Comparison of ENCODE assay signal across 1 cellular context in the genomic region with DNA sequence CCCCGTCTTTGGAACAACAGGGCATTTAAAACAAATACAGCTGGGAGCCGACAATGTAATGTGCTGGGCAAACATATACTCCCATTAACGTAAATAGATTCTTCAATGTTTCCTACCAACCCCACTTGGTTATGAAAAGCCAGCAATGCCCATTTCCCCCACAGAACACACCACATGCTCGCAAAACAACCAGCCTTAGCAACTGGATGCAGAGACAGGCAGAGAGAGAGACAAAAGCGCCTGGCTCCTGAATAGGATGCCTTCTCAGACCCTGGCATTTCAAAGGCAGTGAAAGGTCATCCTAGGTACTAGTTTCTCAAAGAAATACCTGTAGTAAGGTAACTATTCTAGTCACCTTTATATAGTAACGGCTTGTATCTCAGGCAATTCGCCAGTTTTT.
TF ChIP-seq lines count a peak whose summit lies in the region.

No MANE protein-coding gene starts in this region.

TF ChIP-seq in SK-N-SH treated with all-trans-retinoic acid at 6 μM for 48 hours, 23 proteins besides CTCF, POLR2A, EP300 and RAD21 (continued from another document):
- TF ChIP-seq POU6F1 (CRISPR knock-in tag; IDR thresholded peaks at IDR 0.05; ENCODE audit: borderline replicate concordance, low read depth), result no peak
- TF ChIP-seq ISL1 (CRISPR knock-in tag; IDR thresholded peaks at IDR 0.05), result no peak
